16 cellular contexts compared by ENCODE assay signal in the genomic region with DNA sequence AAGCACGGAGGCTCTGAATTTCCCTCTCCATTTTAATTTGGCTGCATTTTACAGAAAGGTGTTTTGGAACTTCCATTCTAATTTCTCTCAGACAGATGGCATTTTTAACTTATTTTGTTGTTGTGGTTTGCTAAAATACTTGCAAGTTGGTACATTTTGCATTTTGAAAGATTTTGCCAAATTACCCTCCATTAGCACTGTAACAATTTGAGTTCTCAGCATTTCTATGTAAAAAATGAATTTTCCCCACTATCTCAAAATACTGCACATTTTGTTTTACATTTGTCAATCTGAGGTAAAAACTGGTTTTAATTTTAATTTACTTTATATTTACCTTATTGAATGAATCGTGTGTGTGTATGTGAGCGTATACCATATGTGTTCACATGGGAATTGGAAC. TPM values are rescaled to one million over a fixed set of nuclear protein-coding genes. Genes with fewer than 3 reads are reported as not detected.
DNase-seq lines count a peak whose midpoint lies in the region; ATAC-seq and TF ChIP-seq lines count a peak whose summit lies in the region.
"Had no signal": no experiment of that assay in that cellular context is flagged by ENCODE, and none has a peak within 500 bp of the region (broad histone marks: within the 10 kb centered on the region; RNA-seq: fewer than 3 reads in every experiment).

No MANE protein-coding gene starts in this region.

- H4K20me1 ChIP-seq in OCI-LY1 (ENCODE audit: insufficient read depth, low read length), result no peaks in the 10 kb centered on the region
- no peaks in the 10 kb centered on the region for H4K20me1 ChIP-seq in smooth muscle cell (ENCODE audit: low read depth)

- H3K9ac ChIP-seq in OCI-LY1 (ENCODE audit: low read length) (peak overlapping the region; percentile 39; the same call in 1 of the 2 replicates), smooth muscle cell (ENCODE audit: low read depth) (no peak overlapping the region)

- H3K9me3 ChIP-seq in OCI-LY1 (ENCODE audit: low read length) (no peaks in the 10 kb centered on the region), smooth muscle cell (replicated peaks; ENCODE audit: low read depth) (no peaks in the 10 kb centered on the region)
- H3K9me3 ChIP-seq: psoas muscle had no signal

- H3F3A ChIP-seq in OCI-LY1 (ENCODE audit: insufficient read depth, low read length) (peaks cover 10% of the 10 kb centered on the region; the same call in 1 of the 2 replicates), smooth muscle cell (ENCODE audit: low read depth) (no peaks in the 10 kb centered on the region)

- H3K27me3 Mint-ChIP-seq in activated CD8-positive, alpha-beta memory T cell treated with anti-CD3 and anti-CD28 coated beads, Interleukin-2, amount 10 ng/mL, durations not matched to agents 7 days and 5 days, result no peaks in the 10 kb centered on the region
- H3K27me3 Mint-ChIP-seq in central memory CD8-positive, alpha-beta T cell, result no peaks in the 10 kb centered on the region

- H3K9me3 Mint-ChIP-seq in activated CD8-positive, alpha-beta memory T cell treated with anti-CD3 and anti-CD28 coated beads, Interleukin-2, amount 10 ng/mL, durations not matched to agents 7 days and 5 days (ENCODE audit: low read depth), result no peaks in the 10 kb centered on the region
- H3K9me3 Mint-ChIP-seq in central memory CD8-positive, alpha-beta T cell, result no peaks in the 10 kb centered on the region

- peak overlapping the region; percentile 79 for H3K27ac Mint-ChIP-seq in activated CD8-positive, alpha-beta memory T cell treated with anti-CD3 and anti-CD28 coated beads, Interleukin-2, amount 10 ng/mL, durations not matched to agents 7 days and 5 days
- peak overlapping the region; percentile 92 for H3K27ac Mint-ChIP-seq in central memory CD8-positive, alpha-beta T cell (ENCODE audit: low read depth)

- CTCF ChIA-PET in activated CD8-positive, alpha-beta memory T cell treated with anti-CD3 and anti-CD28 coated beads, Interleukin-2, amount 10 ng/mL, durations not matched to agents 7 days and 5 days (lab: Charles Lee), result interaction anchor here (0.9 to 1.8 kb wide), 4 partner anchors 12 to 50 kb away, joined by 3 to 20 read pairs (median 4); no protein-coding TSS in a partner anchor

- H3K27me3 ChIP-seq in OCI-LY1 (ENCODE audit: insufficient read depth, low read length) (no peaks in the 10 kb centered on the region), smooth muscle cell (ENCODE audit: low read depth) (no peaks in the 10 kb centered on the region)

- H2AFZ ChIP-seq in OCI-LY1 (ENCODE audit: low read length) (no peak overlapping the region), smooth muscle cell (ENCODE audit: low read depth) (no peak overlapping the region)

- H3K9me2 ChIP-seq in OCI-LY1 (ENCODE audit: low read depth, low read length), result no peaks in the 10 kb centered on the region

- TF ChIP-seq CTCF in OCI-LY1 (IDR thresholded peaks at IDR 0.05; ENCODE audit: low read length) (no peak), smooth muscle cell (IDR thresholded peaks at IDR 0.05; ENCODE audit: borderline replicate concordance, insufficient read depth, poor library complexity, severe bottlenecking) (no peak)

- peak overlapping the region; percentile 17 for H3K4me3 Mint-ChIP-seq in activated CD8-positive, alpha-beta memory T cell treated with anti-CD3 and anti-CD28 coated beads, Interleukin-2, amount 10 ng/mL, durations not matched to agents 7 days and 5 days
- H3K4me3 Mint-ChIP-seq in central memory CD8-positive, alpha-beta T cell, result peak overlapping the region; percentile 43

- no peaks in the 10 kb centered on the region for H3K36me3 ChIP-seq in OCI-LY1 (ENCODE audit: insufficient read depth, low read length)
- no peaks in the 10 kb centered on the region for H3K36me3 ChIP-seq in smooth muscle cell (ENCODE audit: low read depth)

- H3K36me3 Mint-ChIP-seq in activated CD8-positive, alpha-beta memory T cell treated with anti-CD3 and anti-CD28 coated beads, Interleukin-2, amount 10 ng/mL, durations not matched to agents 7 days and 5 days, result peaks cover 4% of the 10 kb centered on the region
- H3K36me3 Mint-ChIP-seq in central memory CD8-positive, alpha-beta T cell (ENCODE audit: insufficient read depth), result peaks cover 8% of the 10 kb centered on the region

- no peak for ATAC-seq in activated CD8-positive, alpha-beta memory T cell treated with anti-CD3 and anti-CD28 coated beads, Interleukin-2, amount 10 ng/mL, durations not matched to agents 7 days and 5 days
- ATAC-seq in central memory CD8-positive, alpha-beta T cell (replicated peaks; ENCODE audit: extremely low read depth, poor library complexity, severe bottlenecking), result no peak
- no peak for ATAC-seq in HG02798 (IDR thresholded peaks at IDR 0.05; ENCODE audit: poor library complexity, unreplicated experiment)
- ATAC-seq: left ventricle myocardium superior, psoas muscle had no signal

- H3K79me2 ChIP-seq in OCI-LY1 (ENCODE audit: insufficient read depth, low read length), result no peaks in the 10 kb centered on the region
- H3K79me2 ChIP-seq in smooth muscle cell (ENCODE audit: low read depth), result no peaks in the 10 kb centered on the region

- DNase-seq in activated CD8-positive, alpha-beta memory T cell treated with anti-CD3 and anti-CD28 coated beads, Interleukin-2, amount 10 ng/mL, durations not matched to agents 7 days and 5 days, result no peak
- DNase-seq in activated CD8-positive, alpha-beta memory T cell treated with anti-CD3 and anti-CD28 coated beads for 24 hours, result no peak
- no peak for DNase-seq in central memory CD8-positive, alpha-beta T cell (ENCODE audit: low spot score in 2 of 2)
- DNase-seq in smooth muscle cell (lab: John Stamatoyannopoulos, UW; ENCODE audit: unreplicated experiment) (no peak), substantia nigra (lab: John Stamatoyannopoulos, UW) (no peak)
- no peak for DNase-seq in stimulated activated CD4-positive, alpha-beta T cell treated with anti-CD3 and anti-CD28 coated beads, Interleukin-4, amount 100 ng/mL, for 4 hours
- DNase-seq: erythroblast, IMR-90, left ventricle myocardium superior, NCI-H1092 treated with DMSO at 0.1 percent for 48 hours, psoas muscle, SHP77, T1000 had no signal

- WGBS in smooth muscle cell (ENCODE audit: low lambda C conversion rate), result 98% methylated on average over 3 of the region's 3 CpGs

- peak overlapping the region; percentile 55 for H3K4me2 ChIP-seq in OCI-LY1 (ENCODE audit: low read length)
- H3K4me2 ChIP-seq in smooth muscle cell, result no peak overlapping the region

- peak overlapping the region; percentile 47 for H3K4me3 ChIP-seq in OCI-LY1 (ENCODE audit: low read depth, low read length, poor library complexity, severe bottlenecking)
- no peak overlapping the region for H3K4me3 ChIP-seq in smooth muscle cell
- H3K4me3 ChIP-seq: coronary artery, psoas muscle had no signal

- H3K27ac ChIP-seq in OCI-LY1 (ENCODE audit: low read depth, low read length, poor library complexity, severe bottlenecking) (peak overlapping the region; percentile 92), smooth muscle cell (ENCODE audit: low read depth) (peak overlapping the region; percentile 19), substantia nigra (ENCODE audit: low read depth, low read length, poor library complexity, severe bottlenecking) (no peak overlapping the region)
- H3K27ac ChIP-seq: psoas muscle had no signal

- H3K4me1 Mint-ChIP-seq in activated CD8-positive, alpha-beta memory T cell treated with anti-CD3 and anti-CD28 coated beads, Interleukin-2, amount 10 ng/mL, durations not matched to agents 7 days and 5 days, result peaks cover 38% of the 10 kb centered on the region
- peaks cover 31% of the 10 kb centered on the region for H3K4me1 Mint-ChIP-seq in central memory CD8-positive, alpha-beta T cell

- peaks cover 52% of the 10 kb centered on the region for H3K4me1 ChIP-seq in OCI-LY1 (ENCODE audit: insufficient read depth, low read length, severe bottlenecking)
- H3K4me1 ChIP-seq in smooth muscle cell (ENCODE audit: low read depth), result peaks cover 12% of the 10 kb centered on the region

RNA-seq across cellular contexts. Expression of a gene that starts 7.0 kb away (rescaled TPM):
- total RNA-seq in activated CD8-positive, alpha-beta memory T cell treated with anti-CD3 and anti-CD28 coated beads, Interleukin-2, amount 10 ng/mL, durations not matched to agents 7 days and 5 days, result 100 to 1,000 TPM; 479 to 611 TPM
- 170 and 174 TPM in 2 replicates for total RNA-seq in smooth muscle cell
- polyA plus RNA-seq in smooth muscle cell, result 158 and 173 TPM in 2 replicates

RNA-seq across cellular contexts. Expression of a gene that starts 21.3 kb away (rescaled TPM):
- total RNA-seq in activated CD8-positive, alpha-beta memory T cell treated with anti-CD3 and anti-CD28 coated beads, Interleukin-2, amount 10 ng/mL, durations not matched to agents 7 days and 5 days, result 10 to 100 TPM; 80.1 to 81.0 TPM
- 2.4 and 3.0 TPM in 2 replicates for total RNA-seq in smooth muscle cell
- 2.0 and 4.8 TPM in 2 replicates for polyA plus RNA-seq in smooth muscle cell

RNA-seq across cellular contexts. Expression of a gene that starts 25.2 kb away (rescaled TPM):
- 100 to 1,000 TPM; 207 to 214 TPM for total RNA-seq in activated CD8-positive, alpha-beta memory T cell treated with anti-CD3 and anti-CD28 coated beads, Interleukin-2, amount 10 ng/mL, durations not matched to agents 7 days and 5 days
- total RNA-seq in smooth muscle cell, result 41.4 and 47.6 TPM in 2 replicates
- 142 and 154 TPM in 2 replicates for polyA plus RNA-seq in smooth muscle cell

RNA-seq across cellular contexts. Expression of a gene that starts 42.6 kb away (rescaled TPM):
- 10 to 100 TPM; 47.1 to 47.8 TPM for total RNA-seq in activated CD8-positive, alpha-beta memory T cell treated with anti-CD3 and anti-CD28 coated beads, Interleukin-2, amount 10 ng/mL, durations not matched to agents 7 days and 5 days
- total RNA-seq in smooth muscle cell, result 30.7 and 34.7 TPM in 2 replicates
- polyA plus RNA-seq in smooth muscle cell, result 45.9 and 48.4 TPM in 2 replicates

RNA-seq across cellular contexts. Expression of a gene that starts 43.0 kb away (rescaled TPM):
- total RNA-seq in activated CD8-positive, alpha-beta memory T cell treated with anti-CD3 and anti-CD28 coated beads, Interleukin-2, amount 10 ng/mL, durations not matched to agents 7 days and 5 days, result 10 to 100 TPM; 44.7 to 65.7 TPM
- 10.6 and 10.9 TPM in 2 replicates for total RNA-seq in smooth muscle cell
- polyA plus RNA-seq in smooth muscle cell, result 19.2 and 25.3 TPM in 2 replicates

Comparison
In these comparisons a context has a peak if more than half of its experiments do, and no peak if none do; other contexts are left out.
1. RNA of a gene that starts 21.3 kb away (total RNA-seq): 80.1 to 81.0 TPM in activated CD8-positive, alpha-beta memory T cell treated with anti-CD3 and anti-CD28 coated beads, Interleukin-2, amount 10 ng/mL, durations not matched to agents 7 days and 5 days; 2.4 to 3.0 TPM in smooth muscle cell; every median in the first group is over 10 times any median in the second.